1 cellular context compared by ENCODE assay signal in the genomic region with DNA sequence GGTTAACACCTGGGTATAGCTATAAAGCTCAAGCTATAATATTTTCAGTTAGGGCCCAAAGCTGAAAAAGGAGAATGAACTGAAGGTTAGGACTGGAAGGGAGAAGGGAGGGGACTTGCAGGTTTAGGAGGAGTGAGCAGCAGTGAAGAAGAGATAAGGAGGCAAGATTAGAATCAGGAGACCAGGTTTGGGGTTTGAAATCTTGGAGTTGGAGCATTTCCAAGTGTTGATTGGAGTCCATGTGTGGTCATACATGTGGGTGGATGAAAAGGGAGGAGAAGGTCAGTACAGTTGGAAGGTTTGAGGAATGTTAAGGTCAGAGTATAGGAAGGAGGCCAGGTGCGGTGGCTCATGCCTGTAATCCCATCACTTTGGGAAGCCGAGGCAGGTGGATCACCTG.
TF ChIP-seq lines count a peak whose summit lies in the region.

No MANE protein-coding gene starts in this region.

TF ChIP-seq in K562, 482 proteins besides CTCF, POLR2A, EP300 and RAD21 (continued from another document):
- TF ChIP-seq, protein P1, sequence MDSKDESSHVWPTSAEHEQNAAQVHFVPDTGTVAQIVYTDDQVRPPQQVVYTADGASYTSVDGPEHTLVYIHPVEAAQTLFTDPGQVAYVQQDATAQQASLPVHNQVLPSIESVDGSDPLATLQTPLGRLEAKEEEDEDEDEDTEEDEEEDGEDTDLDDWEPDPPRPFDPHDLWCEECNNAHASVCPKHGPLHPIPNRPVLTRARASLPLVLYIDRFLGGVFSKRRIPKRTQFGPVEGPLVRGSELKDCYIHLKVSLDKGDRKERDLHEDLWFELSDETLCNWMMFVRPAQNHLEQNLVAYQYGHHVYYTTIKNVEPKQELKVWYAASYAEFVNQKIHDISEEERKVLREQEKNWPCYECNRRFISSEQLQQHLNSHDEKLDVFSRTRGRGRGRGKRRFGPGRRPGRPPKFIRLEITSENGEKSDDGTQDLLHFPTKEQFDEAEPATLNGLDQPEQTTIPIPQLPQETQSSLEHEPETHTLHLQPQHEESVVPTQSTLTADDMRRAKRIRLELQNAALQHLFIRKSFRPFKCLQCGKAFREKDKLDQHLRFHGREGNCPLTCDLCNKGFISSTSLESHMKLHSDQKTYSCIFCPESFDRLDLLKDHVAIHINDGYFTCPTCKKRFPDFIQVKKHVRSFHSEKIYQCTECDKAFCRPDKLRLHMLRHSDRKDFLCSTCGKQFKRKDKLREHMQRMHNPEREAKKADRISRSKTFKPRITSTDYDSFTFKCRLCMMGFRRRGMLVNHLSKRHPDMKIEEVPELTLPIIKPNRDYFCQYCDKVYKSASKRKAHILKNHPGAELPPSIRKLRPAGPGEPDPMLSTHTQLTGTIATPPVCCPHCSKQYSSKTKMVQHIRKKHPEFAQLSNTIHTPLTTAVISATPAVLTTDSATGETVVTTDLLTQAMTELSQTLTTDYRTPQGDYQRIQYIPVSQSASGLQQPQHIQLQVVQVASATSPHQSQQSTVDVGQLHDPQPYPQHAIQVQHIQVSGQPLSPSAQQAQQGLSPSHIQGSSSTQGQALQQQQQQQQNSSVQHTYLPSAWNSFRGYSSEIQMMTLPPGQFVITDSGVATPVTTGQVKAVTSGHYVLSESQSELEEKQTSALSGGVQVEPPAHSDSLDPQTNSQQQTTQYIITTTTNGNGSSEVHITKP (IDR thresholded peaks at IDR 0.05; ENCODE audit: partially characterized antibody), result no peak
- no peak for TF ChIP-seq JUNB (CRISPR knock-in tag; conservative IDR thresholded peaks at IDR 0.05)
- TF ChIP-seq HDAC1 (IDR thresholded peaks at IDR 0.05), result 0 out of 4 replicates have a peak, but pooled peaks of 1 of the 2 experiments have one; percentile 36
- no peak for TF ChIP-seq SRF (CRISPR knock-in tag; IDR thresholded peaks at IDR 0.05)
- peak; percentile 50 to 59; a peak in 2 of 4 replicates for TF ChIP-seq KDM1A (IDR thresholded peaks at IDR 0.05)
- peak; percentile 72 for TF ChIP-seq NFIC (IDR thresholded peaks at IDR 0.05)
- TF ChIP-seq PML (IDR thresholded peaks at IDR 0.05; ENCODE audit: low read length), result no peak
- peak in 1 of 2 experiments; percentile 48; a peak in 1 of 4 replicates for TF ChIP-seq RCOR1 (IDR thresholded peaks at IDR 0.05; ENCODE audit: borderline replicate concordance in 1 of 2, low read depth in 2 of 2, low read length in 2 of 2)
